Comparison of ENCODE assay signal across 8 cellular contexts in the genomic region with DNA sequence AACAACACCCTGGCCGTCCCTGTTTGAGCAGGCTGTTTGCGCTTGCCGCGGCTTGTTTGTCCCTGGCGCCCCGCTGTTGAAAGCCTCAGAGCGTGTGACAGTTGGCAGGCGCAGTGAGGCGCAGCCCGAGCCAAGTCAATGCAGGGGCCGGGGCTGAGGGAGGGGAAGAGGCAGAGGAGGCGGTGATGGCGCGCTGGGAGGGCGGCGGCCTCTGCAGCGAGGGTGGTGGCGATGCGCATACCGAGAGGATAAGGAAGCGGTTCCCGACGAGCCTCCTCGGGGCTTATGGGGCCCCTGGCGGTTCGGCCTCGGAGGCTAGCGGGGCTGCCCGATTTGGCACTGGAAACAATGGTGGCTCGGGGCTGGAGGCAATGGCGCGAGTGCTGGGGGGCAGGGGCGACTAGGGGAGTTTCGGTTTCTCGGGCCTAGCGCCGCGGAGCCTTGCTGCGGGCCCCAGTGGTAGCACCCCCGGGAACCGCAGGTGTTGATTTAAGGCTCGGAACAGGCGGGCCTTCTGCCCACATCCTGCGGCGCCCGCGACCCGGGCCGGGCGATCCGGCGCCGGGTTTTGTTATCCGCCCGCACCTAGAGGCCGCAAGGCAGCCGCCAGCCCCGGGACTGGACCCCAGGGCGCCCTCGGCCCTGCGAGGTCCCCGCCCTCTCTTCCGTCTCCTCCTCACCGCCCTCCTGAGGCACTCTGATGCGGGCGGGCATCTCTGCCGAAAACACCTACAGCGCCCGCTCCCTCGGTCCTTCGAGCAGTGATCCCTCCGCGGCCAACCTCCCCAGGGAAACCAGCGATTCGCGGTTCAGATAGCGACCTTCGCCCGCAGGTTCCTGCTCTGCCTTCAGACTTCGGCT. TPM values are rescaled to one million over a fixed set of nuclear protein-coding genes. Genes with fewer than 3 reads are reported as not detected.
DNase-seq lines count a peak whose midpoint lies in the region; ATAC-seq and TF ChIP-seq lines count a peak whose summit lies in the region.

No MANE protein-coding gene starts in this region.

- TF ChIP-seq POLR2A in Raji (IDR thresholded peaks at IDR 0.05; ENCODE audit: insufficient read depth, low read depth, low read length) = peak; percentile 78

- peak; percentile 40 for TF ChIP-seq RAD21 in neural cell (conservative IDR thresholded peaks at IDR 0.05)

- WGBS in H9 (ENCODE audit: extremely low coverage, insufficient read length, low lambda C conversion rate) = no CpG with 5 or more reads among the region's 80 CpGs

- H4K91ac ChIP-seq in H9 (ENCODE audit: insufficient read length, low read depth, low read length) = no peak overlapping the region

- DNase-seq in ELR (ENCODE audit: low read depth) (peak; percentile 96), H9 (peak; percentile 88), M059J (ENCODE audit: low read depth) (peak; percentile 95), activated gamma-delta T cell (lab: John Stamatoyannopoulos, UW) (peak; percentile 91), fibroblast of villous mesenchyme (ENCODE audit: low read depth) (peak; percentile 97)
- DNase-seq in stimulated activated naive CD8-positive, alpha-beta T cell treated with anti-CD3 and anti-CD28 coated beads, Interleukin-15, amount 100 ng/mL, for 72 hours = peak; percentile 98 to 99

- H4K20me1 ChIP-seq in H9 (ENCODE audit: control insufficient read depth, insufficient read depth, insufficient read length) (no peaks in the 10 kb centered on the region), neural cell (ENCODE audit: insufficient read depth) (no peaks in the 10 kb centered on the region)

- H3K27me3 ChIP-seq in H9 (ENCODE audit: insufficient read depth, low read length) (no peaks in the 10 kb centered on the region; the same call in none of the 2 replicates), neural cell (ENCODE audit: insufficient read depth, low read depth, low read length) (no peaks in the 10 kb centered on the region)

- no peak overlapping the region for H2BK5ac ChIP-seq in H9 (ENCODE audit: insufficient read length, low read length)

- peaks cover 18% of the 10 kb centered on the region for H3K27me3 Mint-ChIP-seq in H9 (ENCODE audit: low read depth)
- no peaks in the 10 kb centered on the region for H3K27me3 Mint-ChIP-seq in stimulated activated naive CD8-positive, alpha-beta T cell treated with anti-CD3 and anti-CD28 coated beads, Interleukin-15, amount 100 ng/mL, for 72 hours

- H3K9me2 ChIP-seq in neural cell (ENCODE audit: insufficient read depth, low read length) = no peaks in the 10 kb centered on the region

- no peak overlapping the region for H2AFZ ChIP-seq in H9 (ENCODE audit: low read length)
- H2AFZ ChIP-seq in neural cell (ENCODE audit: low read depth, low read length) = peak overlapping the region; percentile 93

- no peak overlapping the region for H2BK12ac ChIP-seq in H9 (ENCODE audit: insufficient read length, low read depth, low read length)

- ATAC-seq in stimulated activated naive CD8-positive, alpha-beta T cell treated with anti-CD3 and anti-CD28 coated beads, Interleukin-15, amount 100 ng/mL, for 72 hours = peak; percentile 82

- H3K9ac ChIP-seq in H9 (ENCODE audit: extremely low read depth, insufficient read length, low read length) (peak overlapping the region; percentile 52), neural cell (ENCODE audit: low read length) (peak overlapping the region; percentile 98)

- H3K4me3 Mint-ChIP-seq in H9 = peak overlapping the region; percentile 88
- H3K4me3 Mint-ChIP-seq in stimulated activated naive CD8-positive, alpha-beta T cell treated with anti-CD3 and anti-CD28 coated beads, Interleukin-15, amount 100 ng/mL, for 72 hours = peak overlapping the region; percentile 98 to 99

- H3K4me2 ChIP-seq in H9 (ENCODE audit: insufficient read depth, insufficient read length, low read length) (peak overlapping the region; percentile 86), neural cell (ENCODE audit: low read length) (peak overlapping the region; percentile 49)

- no peak overlapping the region for H3K23ac ChIP-seq in H9 (ENCODE audit: insufficient read length, low read depth, low read length)

- peak overlapping the region; percentile 93 to 97 (median 96) for H3K27ac Mint-ChIP-seq in H9
- peak overlapping the region; percentile 99 for H3K27ac Mint-ChIP-seq in stimulated activated naive CD8-positive, alpha-beta T cell treated with anti-CD3 and anti-CD28 coated beads, Interleukin-15, amount 100 ng/mL, for 72 hours

- H3K14ac ChIP-seq in H9 (ENCODE audit: insufficient read depth, low read length) = peak overlapping the region; percentile 61; the same call in 1 of the 2 replicates

- TF ChIP-seq CTCF in H9 (conservative IDR thresholded peaks at IDR 0.05) = no peak
- TF ChIP-seq CTCF in fibroblast of villous mesenchyme (IDR thresholded peaks at IDR 0.05; ENCODE audit: insufficient read depth, low read depth, low read length) = no peak
- TF ChIP-seq CTCF in neural cell (IDR thresholded peaks at IDR 0.05; ENCODE audit: poor library complexity, severe bottlenecking) = peak; percentile 35

- H3F3A ChIP-seq in neural cell (ENCODE audit: insufficient read depth, low read length, poor library complexity, severe bottlenecking) = no peaks in the 10 kb centered on the region

- no peak overlapping the region for H4K5ac ChIP-seq in H9 (ENCODE audit: insufficient read length, low read depth, low read length)

- H3T11ph ChIP-seq in H9 (ENCODE audit: low read length) = no peak overlapping the region

- H2BK120ac ChIP-seq in H9 (ENCODE audit: low read depth, low read length, poor library complexity, severe bottlenecking) = no peak overlapping the region

- H2AK5ac ChIP-seq in H9 (ENCODE audit: insufficient read length, low read length) = no peak overlapping the region

- no peaks in the 10 kb centered on the region for H3K79me2 ChIP-seq in H9 (ENCODE audit: insufficient read depth, low read length)
- H3K79me2 ChIP-seq in neural cell (replicated peaks; ENCODE audit: insufficient read depth, low read length) = peaks cover 39% of the 10 kb centered on the region

- H3K4me3 ChIP-seq in fibroblast of villous mesenchyme (ENCODE audit: low read depth, low read length) (peak overlapping the region; percentile 83), neural cell (ENCODE audit: low read length) (peak overlapping the region; percentile 92)

- TF ChIP-seq EP300 in neural cell (conservative IDR thresholded peaks at IDR 0.05; ENCODE audit: poor library complexity, severe bottlenecking) = no peak

- peak overlapping the region; percentile 83 for H3K18ac ChIP-seq in H9 (ENCODE audit: insufficient read length, low read depth, low read length)

- H3K36me3 ChIP-seq in neural cell (ENCODE audit: insufficient read depth, low read length) = no peaks in the 10 kb centered on the region

- no peak overlapping the region for H3K56ac ChIP-seq in H9 (ENCODE audit: insufficient read length, low read depth, low read length)

- no peak overlapping the region for H3K27ac ChIP-seq in H9 (ENCODE audit: insufficient read length, low read depth, low read length)
- peak overlapping the region; percentile 98 for H3K27ac ChIP-seq in neural cell (ENCODE audit: low read length)

- H3K9me3 ChIP-seq in H9 (ENCODE audit: control insufficient read depth, low read depth, low read length) (no peaks in the 10 kb centered on the region), neural cell (ENCODE audit: low read length) (no peaks in the 10 kb centered on the region)

- H4K8ac ChIP-seq in H9 (replicated peaks; ENCODE audit: insufficient read length, low read depth, low read length) = no peak overlapping the region

- no peak overlapping the region for H3K4ac ChIP-seq in H9 (ENCODE audit: low read depth, low read length)

- H3K36me3 Mint-ChIP-seq in H9 (ENCODE audit: insufficient read depth in 1 of 3, low read depth in 3 of 3) = no peaks in the 10 kb centered on the region

- H3K23me2 ChIP-seq in H9 (ENCODE audit: insufficient read length, low read depth, low read length, poor library complexity, severe bottlenecking) = peaks cover 13% of the 10 kb centered on the region

- H3K4me1 ChIP-seq in H9 (ENCODE audit: insufficient read depth, low read length) = peaks cover 2% of the 10 kb centered on the region; the same call in 1 of the 2 replicates

- H3K79me1 ChIP-seq in H9 (ENCODE audit: insufficient read depth, low read depth, low read length, poor library complexity, severe bottlenecking) = no peaks in the 10 kb centered on the region

- peaks cover 18 to 21% of the 10 kb centered on the region in 2 experiments for H3K4me1 Mint-ChIP-seq in H9
- H3K4me1 Mint-ChIP-seq in stimulated activated naive CD8-positive, alpha-beta T cell treated with anti-CD3 and anti-CD28 coated beads, Interleukin-15, amount 100 ng/mL, for 72 hours = peaks cover 58% of the 10 kb centered on the region

- no peak overlapping the region for H2BK15ac ChIP-seq in H9 (ENCODE audit: low read depth, low read length)

- no peaks in the 10 kb centered on the region; a peak in 2 of 5 replicates for H3K9me3 Mint-ChIP-seq in H9
- H3K9me3 Mint-ChIP-seq in stimulated activated naive CD8-positive, alpha-beta T cell treated with anti-CD3 and anti-CD28 coated beads, Interleukin-15, amount 100 ng/mL, for 72 hours = no peaks in the 10 kb centered on the region

- H2BK20ac ChIP-seq in H9 (ENCODE audit: low read depth, low read length, poor library complexity, severe bottlenecking) = no peak overlapping the region

TF ChIP-seq in neural cell, 6 proteins besides CTCF, POLR2A, EP300 and RAD21 (continues in another document):
- peak; percentile 64 for TF ChIP-seq MXI1 (conservative IDR thresholded peaks at IDR 0.05; ENCODE audit: poor library complexity, severe bottlenecking)

RNA-seq across cellular contexts. Expression of a gene that starts 1.0 kb away (rescaled TPM):
- total RNA-seq in H9 (2021) (3.6 and 4.1 TPM in 2 replicates), fibroblast of villous mesenchyme (32.2 and 42.7 TPM in 2 replicates)
- 22.8 and 37.6 TPM in 2 replicates for total RNA-seq in M059J (2014; rRNA removed; shearing (Covaris generic))
- polyA plus RNA-seq in neural cell = 23.0 and 25.6 TPM in 2 replicates
- polyA minus RNA-seq in neural cell = 82.0 and 96.9 TPM in 2 replicates

RNA-seq across cellular contexts. Expression of a gene that starts 58.6 kb away (rescaled TPM):
- total RNA-seq in H9 (2021) (0.09 TPM in 1 of 2 replicates, not detected in the other), fibroblast of villous mesenchyme (15.8 and 64.8 TPM in 2 replicates)
- total RNA-seq in M059J (2014; rRNA removed; shearing (Covaris generic)) = 103 and 104 TPM in 2 replicates
- not detected in 2 replicates for polyA plus RNA-seq in neural cell
- polyA minus RNA-seq in neural cell = not detected in 2 replicates

Comparison
In these comparisons a context has a peak if more than half of its experiments do, and no peak if none do; other contexts are left out.
1. RNA of a gene that starts 58.6 kb away (total RNA-seq): 103 to 104 TPM in M059J and 15.8 to 64.8 TPM in fibroblast of villous mesenchyme; 0.09 TPM in H9; every median in the first group is over 10 times any median in the second.
2. Peak in every context shown above with its lines, with median percentiles within 50 percentile points of each other: DNase-seq.